ENCODE assay signal across 7 cellular contexts in the genomic region with DNA sequence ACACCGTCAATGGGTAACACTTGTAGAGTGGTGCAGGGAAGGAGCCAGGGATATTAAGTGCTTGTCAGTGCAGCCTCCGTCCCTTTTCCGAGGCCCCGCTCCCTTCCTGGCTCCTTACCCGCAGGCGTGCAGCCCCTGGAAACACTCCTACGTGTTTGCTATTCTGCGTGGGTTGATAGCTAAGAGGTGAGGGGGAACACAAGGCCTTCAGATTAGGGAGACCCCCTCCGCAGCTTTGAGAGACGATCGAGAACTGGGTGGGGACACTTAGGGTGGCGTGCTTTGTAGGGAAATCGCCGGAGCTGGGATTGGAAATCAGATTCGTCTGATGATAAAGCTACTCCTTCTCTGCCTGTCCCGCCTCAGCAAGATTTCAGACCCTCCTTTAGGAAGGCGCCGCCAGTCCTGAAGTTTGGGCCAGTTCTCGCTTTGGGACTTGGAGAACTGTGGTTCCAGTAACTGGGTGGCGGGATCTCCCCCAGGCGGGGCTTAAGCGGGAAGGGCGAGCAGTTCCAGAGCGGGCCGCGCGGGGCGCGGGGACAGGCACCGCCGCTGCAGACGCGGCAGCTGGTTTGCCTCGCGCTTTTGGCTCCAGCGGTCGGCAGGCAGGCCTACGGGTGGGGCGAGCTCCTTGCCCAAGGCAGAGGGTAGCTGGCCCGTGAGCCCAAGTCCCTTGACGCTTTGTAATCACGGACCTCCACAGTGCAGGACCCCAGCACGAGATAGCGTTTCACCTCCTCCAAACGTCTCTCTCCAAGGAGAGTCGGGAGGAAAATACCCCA. TPM values are rescaled to one million over a fixed set of nuclear protein-coding genes. Genes with fewer than 3 reads are reported as not detected.
DNase-seq lines count a peak whose midpoint lies in the region; ATAC-seq and TF ChIP-seq lines count a peak whose summit lies in the region.

No MANE protein-coding gene starts in this region.

- intact Hi-C loops in left colon (cut with DNase I, micrococcal nuclease): no loop called here

- H3K27ac Mint-ChIP-seq in chondrocyte (ENCODE audit: unreplicated experiment): peak overlapping the region; percentile 36

- peak; percentile 20 for TF ChIP-seq CTCF in GM13976 (IDR thresholded peaks at IDR 0.05; ENCODE audit: borderline replicate concordance, control extremely low read depth, extremely low read depth, insufficient read depth, missing control alignments)
- TF ChIP-seq CTCF in chondrocyte (IDR thresholded peaks at IDR 0.05): peak; percentile 80

- H3K4me3 Mint-ChIP-seq in chondrocyte (ENCODE audit: unreplicated experiment): peak overlapping the region; percentile 82

- no peaks in the 10 kb centered on the region for H3K9me3 Mint-ChIP-seq in chondrocyte (ENCODE audit: low read depth)

- ATAC-seq in HG02840 (IDR thresholded peaks at IDR 0.05; ENCODE audit: low FRiP score, unreplicated experiment) (peak; percentile 67), left colon (peak; percentile 98)

- peaks cover 22% of the 10 kb centered on the region for H3K4me1 Mint-ChIP-seq in chondrocyte (ENCODE audit: low read depth)

- in situ Hi-C loops in GM13976 (cut with MboI; ENCODE audit: low sequenced_read_pairs, unreplicated experiment): no loop called here

- peak; percentile 83 for DNase-seq in GM13976 (ENCODE audit: low spot score)
- DNase-seq in NCI-H2107 (lab: John Stamatoyannopoulos, UW): peak; percentile 30
- peak; percentile 28 for DNase-seq in activated CD4-positive, alpha-beta T cell treated with anti-CD3 and anti-CD28 coated beads for 1 hour
- DNase-seq in chondrocyte (ENCODE audit: low spot score): no peak
- peak; percentile 76 to 83 for DNase-seq in left colon
- DNase-seq in stimulated activated CD4-positive, alpha-beta T cell treated with anti-CD3 and anti-CD28 coated beads, Interleukin-1b, Interleukin-23, amount 100 ng/mL, for 24 hours (ENCODE audit: low read depth in 4 of 4, low spot score in 1 of 4): peak; percentile 18 to 39 (median 34)

- peaks cover 35% of the 10 kb centered on the region for H3K27me3 Mint-ChIP-seq in chondrocyte (ENCODE audit: low read depth)

- peaks cover 1% of the 10 kb centered on the region for H3K36me3 Mint-ChIP-seq in chondrocyte (ENCODE audit: low read depth)

RNA-seq across cellular contexts. Expression of a gene that starts 8.0 kb away (rescaled TPM):
- total RNA-seq in chondrocyte: not detected in 3 replicates
- total RNA-seq in left colon: 10 to 100 TPM in 1 of 2 donors, 1 to 10 TPM in 1; 7.8 to 10.2 TPM

RNA-seq across cellular contexts. Expression of a gene that starts 48.2 kb away (rescaled TPM):
- total RNA-seq in chondrocyte (0.56 to 1.9 TPM (median 0.57 TPM) in 3 replicates), left colon (10 to 100 TPM; 17.0 to 17.8 TPM)
